15 cellular contexts compared by ENCODE assay signal in the genomic region with DNA sequence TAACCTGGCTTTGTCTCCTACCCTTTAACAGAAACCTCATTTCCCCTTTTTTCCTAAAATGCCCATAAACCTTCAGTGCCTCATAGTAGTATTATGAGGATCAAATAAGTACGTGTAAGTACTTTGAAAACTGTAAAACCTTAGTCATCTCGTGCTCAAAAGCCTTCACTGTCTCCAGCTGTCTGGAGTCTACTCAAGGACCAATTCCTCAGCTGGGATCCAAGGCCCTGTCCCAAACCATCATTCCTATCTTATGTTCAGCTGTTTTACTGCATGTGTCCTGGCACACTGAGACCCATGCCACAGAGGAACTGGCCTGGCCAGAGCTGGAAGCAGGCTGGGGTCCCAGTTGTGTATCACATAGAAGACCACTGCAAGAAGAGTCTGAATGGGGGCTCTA. TPM values are rescaled to one million over a fixed set of nuclear protein-coding genes. Genes with fewer than 3 reads are reported as not detected.
A peak's percentile ranks its signal among the peaks of the same experiment; 100 is the strongest.
DNase-seq lines count a peak whose midpoint lies in the region; ATAC-seq and TF ChIP-seq lines count a peak whose summit lies in the region.
"Had no signal": no experiment of that assay in that cellular context is flagged by ENCODE, and none has a peak within 500 bp of the region (broad histone marks: within the 10 kb centered on the region; RNA-seq: fewer than 3 reads in every experiment).

No MANE protein-coding gene starts in this region.

- no peak for TF ChIP-seq POLR2A in esophagus squamous epithelium (IDR thresholded peaks at IDR 0.05)

- H3K4me3 ChIP-seq in esophagus squamous epithelium: no peak overlapping the region
- no peak overlapping the region for H3K4me3 ChIP-seq in psoas muscle

- WGBS in esophagus squamous epithelium, 2 donors: 68 to 85% methylated on average over 2 of the region's 2 CpGs
- WGBS in psoas muscle, 3 donors: 24 to 56% (median 35%) methylated on average over 2 of the region's 2 CpGs

- ATAC-seq in psoas muscle (no peak), HG02763 (IDR thresholded peaks at IDR 0.05; ENCODE audit: unreplicated experiment) (no peak)
- ATAC-seq: esophagus mucosa had no signal

- H3K36me3 ChIP-seq in esophagus squamous epithelium: no peaks in the 10 kb centered on the region
- no peaks in the 10 kb centered on the region for H3K36me3 ChIP-seq in psoas muscle (ENCODE audit: insufficient read depth in 1 of 2, low read depth in 1 of 2)
- H3K36me3 ChIP-seq: BE2C had no signal

- no peaks in the 10 kb centered on the region for H3K27me3 ChIP-seq in esophagus squamous epithelium
- peaks cover 0 to 2% (median 0%) of the 10 kb centered on the region in 3 donors for H3K27me3 ChIP-seq in psoas muscle (ENCODE audit: insufficient read depth in 3 of 3, low read length in 2 of 3)
- H3K27me3 ChIP-seq: BE2C had no signal

- intact Hi-C loops in esophagus squamous epithelium (cut with DNase I) (no loop called here), psoas muscle (cut with DNase I) (no loop called here)

- TF ChIP-seq CTCF in esophagus squamous epithelium (IDR thresholded peaks at IDR 0.05) (no peak), psoas muscle (IDR thresholded peaks at IDR 0.05) (no peak)

- peak; percentile 36 for DNase-seq in AG20443 (ENCODE audit: low spot score)
- DNase-seq in RPMI7951 (ENCODE audit: low read depth): peak; percentile 78
- no peak for DNase-seq in esophagus squamous epithelium (lab: John Stamatoyannopoulos, UW)
- no peak for DNase-seq in psoas muscle
- DNase-seq in stimulated activated CD4-positive, alpha-beta T cell treated with anti-CD3 and anti-CD28 coated beads, Interleukin-4, amount 100 ng/mL, for 4 hours: no peak
- no peak for DNase-seq in activated CD4-positive, alpha-beta T cell treated with anti-CD3 and anti-CD28 coated beads for 48 hours
- no peak for DNase-seq in OCI-M2 (lab: John Stamatoyannopoulos, UW; ENCODE audit: unreplicated experiment)
- DNase-seq: activated B cell treated with CpG ODN at 0.5 μM for 24 hours, BE2C, DMS 273 treated with DMSO at 0.1 percent for 48 hours, NCI-H1092, NCI-H2227 treated with DMSO at 0.1 percent for 48 hours, nucleus accumbens had no signal

- H3K27ac ChIP-seq in esophagus squamous epithelium (peak overlapping the region in 3 of 4 donors; percentile 64 to 74 (median 66)), psoas muscle (peak overlapping the region; percentile 2)

- H3K4me1 ChIP-seq in esophagus squamous epithelium: peaks cover 0 to 13% (median 6%) of the 10 kb centered on the region in 3 donors
- no peaks in the 10 kb centered on the region for H3K4me1 ChIP-seq in psoas muscle
- H3K4me1 ChIP-seq: BE2C had no signal

- H3K9me3 ChIP-seq in esophagus squamous epithelium (no peaks in the 10 kb centered on the region), psoas muscle (no peaks in the 10 kb centered on the region)
- H3K9me3 ChIP-seq: BE2C had no signal

RNA-seq across cellular contexts. Expression of gene ADAMTSL1, which starts 15.9 kb away (rescaled TPM):
- 24.4 and 25.1 TPM in 2 replicates for total RNA-seq in RPMI7951 (2014; rRNA removed; shearing (Covaris generic))
- total RNA-seq in esophagus squamous epithelium (10 to 100 TPM in 1 of 4 donors, 1 to 10 TPM in 2, under 1 TPM in 1; 0.80 to 23.7 (median 2.3) TPM), psoas muscle (under 1 TPM; 0.28 to 0.57 (median 0.40) TPM)
- polyA plus RNA-seq in psoas muscle: under 1 TPM; 0.08 to 0.13 (median 0.10) TPM
- total RNA-seq: activated B cell treated with CpG ODN at 0.5 μM for 24 hours had no signal

Comparison
In these comparisons a context has a peak if more than half of its experiments do, and no peak if none do; other contexts are left out.
1. DNase-seq: peak in AG20443 (single experiment) and RPMI7951 (single experiment); none in esophagus squamous epithelium (single experiment), psoas muscle (0 of 2), stimulated activated CD4-positive, alpha-beta T cell treated with anti-CD3 and anti-CD28 coated beads, Interleukin-4, amount 100 ng/mL, for 4 hours (0 of 2), activated CD4-positive, alpha-beta T cell treated with anti-CD3 and anti-CD28 coated beads for 48 hours (single experiment) and OCI-M2 (single experiment).